8 cellular contexts compared by ENCODE assay signal in genomic region chr2:86396304-86396785, GRCh38. TPM values are rescaled to one million over a fixed set of nuclear protein-coding genes. Genes with fewer than 3 reads are reported as not detected.
DNase-seq lines count a peak whose midpoint lies in the region; ATAC-seq and TF ChIP-seq lines count a peak whose summit lies in the region.

No MANE protein-coding gene starts in this region.

- ATAC-seq in heart left ventricle (peak in 3 of 4 donors; percentile 49 to 59 (median 56)), HG02642 (IDR thresholded peaks at IDR 0.05; ENCODE audit: poor library complexity, unreplicated experiment) (no peak)

- peak in 10 of 12 donors; percentile 17 to 54 (median 42) for TF ChIP-seq CTCF in heart left ventricle (IDR thresholded peaks at IDR 0.05)
- peak in 1 of 2 donors; percentile 52 for TF ChIP-seq CTCF in right atrium auricular region (IDR thresholded peaks at IDR 0.05)
- TF ChIP-seq CTCF in choroid plexus epithelial cell (conservative IDR thresholded peaks at IDR 0.05; ENCODE audit: low read depth, low read length): peak; percentile 73
- TF ChIP-seq CTCF in neural progenitor cell (IDR thresholded peaks at IDR 0.05): peak; percentile 48

- no peak overlapping the region for H3K27ac Mint-ChIP-seq in neural progenitor cell

- peaks cover 0 to 32% (median 8%) of the 10 kb centered on the region in 12 donors for H3K4me1 ChIP-seq in heart left ventricle
- peaks cover 0 to 18% of the 10 kb centered on the region in 2 donors for H3K4me1 ChIP-seq in right atrium auricular region
- H3K4me1 ChIP-seq in neural progenitor cell: no peaks in the 10 kb centered on the region

- no peaks in the 10 kb centered on the region for H3K27me3 ChIP-seq in heart left ventricle
- no peaks in the 10 kb centered on the region for H3K27me3 ChIP-seq in right atrium auricular region
- H3K27me3 ChIP-seq in neural progenitor cell: no peaks in the 10 kb centered on the region

- H3K4me2 ChIP-seq in neural progenitor cell: no peak overlapping the region

- no peaks in the 10 kb centered on the region for H3F3A ChIP-seq in neural progenitor cell (ENCODE audit: low read depth)

- peaks cover 8% of the 10 kb centered on the region for H3K9me3 Mint-ChIP-seq in neural progenitor cell

- H3K4me3 ChIP-seq in heart left ventricle (no peak overlapping the region), right atrium auricular region (no peak overlapping the region), choroid plexus epithelial cell (ENCODE audit: low read depth, low read length) (no peak overlapping the region), neural progenitor cell (no peak overlapping the region)

- H3K36me3 ChIP-seq in heart left ventricle (no peaks in the 10 kb centered on the region), right atrium auricular region (no peaks in the 10 kb centered on the region), neural progenitor cell (no peaks in the 10 kb centered on the region)

- no peaks in the 10 kb centered on the region for H4K20me1 ChIP-seq in neural progenitor cell (ENCODE audit: low read depth)

- H3K9me3 ChIP-seq in heart left ventricle (peaks cover 0 to 3% (median 0%) of the 10 kb centered on the region in 12 donors), right atrium auricular region (no peaks in the 10 kb centered on the region), neural progenitor cell (ENCODE audit: low read depth) (no peaks in the 10 kb centered on the region)

- WGBS in heart left ventricle, 4 donors: 48 to 86% (median 73%) methylated on average over 6 of the region's 6 CpGs

- H3K27ac ChIP-seq in heart left ventricle (peak overlapping the region in 3 of 12 donors; percentile 4 to 84 (median 83)), right atrium auricular region (no peak overlapping the region), neural progenitor cell (no peak overlapping the region)

- no peaks in the 10 kb centered on the region for H3K79me2 ChIP-seq in neural progenitor cell (ENCODE audit: low read depth)

- H3K9ac ChIP-seq in neural progenitor cell: no peak overlapping the region

- no peak overlapping the region for H3K4me3 Mint-ChIP-seq in neural progenitor cell

- peaks cover 6% of the 10 kb centered on the region for H3K27me3 Mint-ChIP-seq in neural progenitor cell (ENCODE audit: insufficient read depth, low read depth)

- intact Hi-C loops in heart left ventricle (cut with DNase I): loop anchor here in 2 of 10 donors (5.0 to 10.0 kb wide), 3 partner anchors 41 to 308 kb away; partner anchors contain the start of gene KDM3A (in 1 of the 2)

- TF ChIP-seq POLR2A in heart left ventricle (IDR thresholded peaks at IDR 0.05): no peak

- H3K36me3 Mint-ChIP-seq in neural progenitor cell: no peaks in the 10 kb centered on the region

- peak in 4 of 5 donors; percentile 27 to 66 (median 36) for DNase-seq in heart left ventricle
- no peak for DNase-seq in right atrium auricular region (ENCODE audit: low spot score)
- DNase-seq in NCI-H526 (lab: John Stamatoyannopoulos, UW): peak; percentile 83 to 88
- DNase-seq in choroid plexus epithelial cell (ENCODE audit: low read depth): peak; percentile 63
- DNase-seq in neural progenitor cell (ENCODE audit: low spot score): peak; percentile 34
- no peak for DNase-seq in stimulated activated CD4-positive, alpha-beta T cell treated with anti-CD3 and anti-CD28 coated beads, Interleukin-2, amount 100 ng/mL, for 48 hours
- no peak for DNase-seq in activated CD4-positive, CD25-positive, alpha-beta regulatory T cell treated with anti-CD3 and anti-CD28 coated beads, Interleukin-2, amount 50 U/mL, for 72 hours

- peak overlapping the region; percentile 61 for H2AFZ ChIP-seq in neural progenitor cell (replicated peaks)

- H3K4me1 Mint-ChIP-seq in neural progenitor cell: peaks cover 6% of the 10 kb centered on the region

RNA-seq across cellular contexts. Expression of gene KDM3A, which starts 44.8 kb away (rescaled TPM):
- 10 to 100 TPM; 17.7 to 44.0 (median 35.4) TPM for total RNA-seq in heart left ventricle
- polyA plus RNA-seq in heart left ventricle: 10 to 100 TPM; 13.5 to 25.4 TPM
- total RNA-seq in right atrium auricular region: 10 to 100 TPM; 22.3 to 33.1 TPM
- 63.2 and 84.9 TPM in 2 replicates for total RNA-seq in neural progenitor cell (ENCODE audit: low replicate concordance)

RNA-seq across cellular contexts. Expression of gene REEP1, which starts 58.9 kb away (rescaled TPM):
- 10 to 100 TPM; 16.0 to 43.4 (median 27.6) TPM for total RNA-seq in heart left ventricle
- polyA plus RNA-seq in heart left ventricle: 10 to 100 TPM; 13.6 to 36.1 TPM
- total RNA-seq in right atrium auricular region: 10 to 100 TPM; 29.4 to 34.2 TPM
- 0.88 and 0.93 TPM in 2 replicates for total RNA-seq in neural progenitor cell (ENCODE audit: low replicate concordance)

Comparison
In these comparisons a context has a peak if more than half of its experiments do, and no peak if none do; other contexts are left out.
1. DNase-seq: peak in heart left ventricle (4 of 5), NCI-H526 (2 of 2), choroid plexus epithelial cell (single experiment) and neural progenitor cell (single experiment); none in right atrium auricular region (single experiment), stimulated activated CD4-positive, alpha-beta T cell treated with anti-CD3 and anti-CD28 coated beads, Interleukin-2, amount 100 ng/mL, for 48 hours (0 of 2) and activated CD4-positive, CD25-positive, alpha-beta regulatory T cell treated with anti-CD3 and anti-CD28 coated beads, Interleukin-2, amount 50 U/mL, for 72 hours (single experiment).